Comparison of ENCODE assay signal across 24 cellular contexts in genomic region chr6:21729431-21729830, GRCh38.
"Had no signal": no experiment of that assay in that cellular context is flagged by ENCODE, and none has a peak within 500 bp of the region (broad histone marks: within the 10 kb centered on the region; RNA-seq: fewer than 3 reads in every experiment).

No MANE protein-coding gene starts in this region.

- ATAC-seq: body of pancreas; gastroesophageal sphincter; heart left ventricle; natural killer cell treated with Interleukin-12 subunit alpha and Interleukin-12 subunit beta and Interleukin-15 and Interleukin-18, amount 100 ng/mL, for 72 hours; right cardiac atrium; stimulated activated naive CD8-positive, alpha-beta T cell treated with anti-CD3 and anti-CD28 coated beads, Interleukin-15, Interleukin-2, amounts not matched to agents 100 U/mL and 50 U/mL, for 24 hours had no signal

- H3K36me3 Mint-ChIP-seq: activated CD4-positive, alpha-beta memory T cell treated with anti-CD3 and anti-CD28 coated beads for 36 hours; activated naive CD8-positive, alpha-beta T cell treated with anti-CD3 and anti-CD28 coated beads for 36 hours; immature natural killer cell; natural killer cell treated with Interleukin-12 subunit alpha and Interleukin-12 subunit beta and Interleukin-15 and Interleukin-18, amount 100 ng/mL, for 72 hours had no signal

- H3K27ac Mint-ChIP-seq: activated CD4-positive, alpha-beta memory T cell treated with anti-CD3 and anti-CD28 coated beads for 36 hours; activated naive CD8-positive, alpha-beta T cell treated with anti-CD3 and anti-CD28 coated beads for 36 hours; activated T-helper 1 cell treated with anti-CD3 and anti-CD28 coated beads, Interleukin-12 subunit alpha, Interleukin-12 subunit beta, Interleukin-2, Interleukin-4 antibody, amounts not matched to agents 30 ng/mL and 10 ng/mL and 1 ng/mL, durations not matched to agents 14 hours and 24 hours and 36 hours; immature natural killer cell; natural killer cell treated with Interleukin-12 subunit alpha and Interleukin-12 subunit beta and Interleukin-15 and Interleukin-18, amount 100 ng/mL, for 72 hours had no signal

- DNase-seq: activated CD4-positive, alpha-beta memory T cell treated with anti-CD3 and anti-CD28 coated beads for 36 hours; activated naive CD8-positive, alpha-beta T cell treated with anti-CD3 and anti-CD28 coated beads for 36 hours; activated T-cell treated with anti-CD3 and anti-CD28 coated beads for 4 hours; amniotic stem cell; body of pancreas; heart left ventricle; immature natural killer cell; kidney glomerular epithelial cell; occipital lobe; right cardiac atrium; stimulated activated naive CD8-positive, alpha-beta T cell treated with anti-CD3 and anti-CD28 coated beads, Interleukin-15, Interleukin-2, amounts not matched to agents 100 U/mL and 50 U/mL, for 24 hours; substantia nigra; SW 1271; T-helper 2 cell; tibial artery; WERI-Rb-1 had no signal

- H3K4me1 Mint-ChIP-seq: activated naive CD8-positive, alpha-beta T cell treated with anti-CD3 and anti-CD28 coated beads for 36 hours; central memory CD8-positive, alpha-beta T cell; immature natural killer cell had no signal

- H3K27me3 Mint-ChIP-seq: activated CD4-positive, alpha-beta memory T cell treated with anti-CD3 and anti-CD28 coated beads for 36 hours; activated naive CD8-positive, alpha-beta T cell treated with anti-CD3 and anti-CD28 coated beads for 36 hours; central memory CD8-positive, alpha-beta T cell; natural killer cell treated with Interleukin-12 subunit alpha and Interleukin-12 subunit beta and Interleukin-15 and Interleukin-18, amount 100 ng/mL, for 72 hours had no signal

- H3K27me3 ChIP-seq: body of pancreas, gastroesophageal sphincter, heart left ventricle, tibial artery, uterus had no signal

- H3K4me3 ChIP-seq: body of pancreas, coronary artery, gastroesophageal sphincter, heart left ventricle, prostate gland, skin epidermis, tibial artery, uterus had no signal

- H3K27ac ChIP-seq: body of pancreas, coronary artery, heart left ventricle, prostate gland, skin epidermis, tibial artery, uterus, WERI-Rb-1 had no signal

- H3K4me3 Mint-ChIP-seq: activated CD4-positive, alpha-beta memory T cell treated with anti-CD3 and anti-CD28 coated beads for 36 hours; activated naive CD8-positive, alpha-beta T cell treated with anti-CD3 and anti-CD28 coated beads for 36 hours; activated T-helper 1 cell treated with anti-CD3 and anti-CD28 coated beads, Interleukin-12 subunit alpha, Interleukin-12 subunit beta, Interleukin-2, Interleukin-4 antibody, amounts not matched to agents 30 ng/mL and 10 ng/mL and 1 ng/mL, durations not matched to agents 14 hours and 24 hours and 36 hours; central memory CD8-positive, alpha-beta T cell; immature natural killer cell; natural killer cell treated with Interleukin-12 subunit alpha and Interleukin-12 subunit beta and Interleukin-15 and Interleukin-18, amount 100 ng/mL, for 72 hours had no signal

- H3K9me3 Mint-ChIP-seq: activated CD4-positive, alpha-beta memory T cell treated with anti-CD3 and anti-CD28 coated beads for 36 hours; activated naive CD8-positive, alpha-beta T cell treated with anti-CD3 and anti-CD28 coated beads for 36 hours; activated T-helper 1 cell treated with anti-CD3 and anti-CD28 coated beads, Interleukin-12 subunit alpha, Interleukin-12 subunit beta, Interleukin-2, Interleukin-4 antibody, amounts not matched to agents 30 ng/mL and 10 ng/mL and 1 ng/mL, durations not matched to agents 14 hours and 24 hours and 36 hours; central memory CD8-positive, alpha-beta T cell; immature natural killer cell; natural killer cell treated with Interleukin-12 subunit alpha and Interleukin-12 subunit beta and Interleukin-15 and Interleukin-18, amount 100 ng/mL, for 72 hours had no signal

- H3K36me3 ChIP-seq: gastroesophageal sphincter, heart left ventricle, prostate gland, tibial artery, uterus, WERI-Rb-1 had no signal

- H3K4me1 ChIP-seq: prostate gland, uterus had no signal

- H3K9me3 ChIP-seq: body of pancreas, gastroesophageal sphincter, heart left ventricle, prostate gland, tibial artery, uterus had no signal
